11 cellular contexts compared by ENCODE assay signal in the genomic region with DNA sequence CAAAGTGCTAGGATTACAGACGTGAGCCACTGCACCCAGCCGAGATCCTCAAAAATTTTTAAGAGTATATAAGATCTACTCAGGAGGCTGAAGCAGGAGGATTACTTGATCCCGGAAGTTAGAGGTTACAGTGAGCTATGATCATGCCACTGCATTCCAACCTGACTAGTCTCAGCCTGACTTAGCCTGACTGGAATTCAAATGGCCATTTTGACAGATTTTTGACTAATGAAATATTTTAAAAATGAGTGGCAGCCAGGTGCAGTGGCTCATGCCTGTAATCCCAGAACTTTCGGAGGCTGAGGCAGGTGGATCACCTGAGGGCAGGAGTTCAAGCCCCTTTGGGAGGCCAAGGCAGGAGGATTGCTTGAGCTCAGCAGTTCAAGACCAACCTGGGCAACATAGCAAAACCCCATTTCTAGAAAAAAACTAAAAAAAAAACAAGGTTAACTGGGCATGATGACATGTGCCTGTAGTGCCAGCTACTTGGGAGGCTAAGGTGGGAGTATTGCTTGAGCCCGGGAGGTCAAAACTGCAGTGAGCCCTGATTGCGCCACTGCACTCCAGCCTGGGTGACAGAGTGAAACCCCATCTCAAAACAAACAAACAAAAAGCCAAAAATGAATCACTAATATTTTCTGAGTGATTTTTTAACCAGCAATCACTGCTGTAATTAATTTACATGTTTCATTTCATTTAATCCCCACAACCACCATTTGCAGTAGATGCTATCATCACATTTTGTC. TPM values are rescaled to one million over a fixed set of nuclear protein-coding genes. Genes with fewer than 3 reads are reported as not detected.
DNase-seq lines count a peak whose midpoint lies in the region; ATAC-seq and TF ChIP-seq lines count a peak whose summit lies in the region.
"Had no signal": no experiment of that assay in that cellular context is flagged by ENCODE, and none has a peak within 500 bp of the region (broad histone marks: within the 10 kb centered on the region; RNA-seq: fewer than 3 reads in every experiment).

No MANE protein-coding gene starts in this region.

- H3K27ac ChIP-seq in psoas muscle = peak overlapping the region; percentile 20
- no peak overlapping the region for H3K27ac ChIP-seq in naive thymus-derived CD4-positive, alpha-beta T cell (ENCODE audit: low read depth, low read length)

- H3K36me3 Mint-ChIP-seq in WTC11 = peaks cover 6% of the 10 kb centered on the region
- H3K36me3 Mint-ChIP-seq in naive thymus-derived CD4-positive, alpha-beta T cell = peaks cover 5 to 42% (median 28%) of the 10 kb centered on the region in 5 donors
- H3K36me3 Mint-ChIP-seq in progenitor cell of endocrine pancreas (ENCODE audit: insufficient read depth) = peaks cover 11% of the 10 kb centered on the region

- no peak for TF ChIP-seq CTCF in psoas muscle (IDR thresholded peaks at IDR 0.05)
- no peak for TF ChIP-seq CTCF in WTC11 (IDR thresholded peaks at IDR 0.05)
- TF ChIP-seq CTCF in progenitor cell of endocrine pancreas (IDR thresholded peaks at IDR 0.05; ENCODE audit: unreplicated experiment) = no peak

- no peaks in the 10 kb centered on the region for H3K9me3 ChIP-seq in psoas muscle
- no peaks in the 10 kb centered on the region for H3K9me3 ChIP-seq in naive thymus-derived CD4-positive, alpha-beta T cell (ENCODE audit: control insufficient read depth in 2 of 3, low read length in 3 of 3)

- DNase-seq in Daoy (ENCODE audit: low read depth) (peak; percentile 81), RKO (ENCODE audit: low spot score) (peak; percentile 87), fibroblast of gingiva (ENCODE audit: low read depth) (peak; percentile 57), psoas muscle (no peak), WTC11 (ENCODE audit: low spot score) (no peak), progenitor cell of endocrine pancreas (ENCODE audit: low spot score, unreplicated experiment) (no peak)
- DNase-seq in naive thymus-derived CD4-positive, alpha-beta T cell = no peak
- DNase-seq: activated gamma-delta T cell; CD8-positive, alpha-beta T cell; MV-4-11 had no signal

- no peaks in the 10 kb centered on the region for H3K27me3 ChIP-seq in psoas muscle (ENCODE audit: insufficient read depth in 3 of 3, low read length in 2 of 3)
- H3K27me3 ChIP-seq in naive thymus-derived CD4-positive, alpha-beta T cell (ENCODE audit: control insufficient read depth in 2 of 2, insufficient read depth in 2 of 2, low read length in 2 of 2) = no peaks in the 10 kb centered on the region

- no peak overlapping the region for H3K27ac Mint-ChIP-seq in WTC11
- peak overlapping the region in 1 of 9 donors; percentile 17 for H3K27ac Mint-ChIP-seq in naive thymus-derived CD4-positive, alpha-beta T cell
- no peak overlapping the region for H3K27ac Mint-ChIP-seq in progenitor cell of endocrine pancreas

- H3K9me3 Mint-ChIP-seq in WTC11 (no peaks in the 10 kb centered on the region), progenitor cell of endocrine pancreas (ENCODE audit: low read depth) (no peaks in the 10 kb centered on the region)
- H3K9me3 Mint-ChIP-seq in naive thymus-derived CD4-positive, alpha-beta T cell = peaks cover 0 to 2% (median 0%) of the 10 kb centered on the region in 11 donors
- H3K9me3 Mint-ChIP-seq: CD8-positive, alpha-beta T cell had no signal

- H3K4me3 Mint-ChIP-seq in WTC11 (no peak overlapping the region), progenitor cell of endocrine pancreas (ENCODE audit: low read depth) (no peak overlapping the region)
- H3K4me3 Mint-ChIP-seq in naive thymus-derived CD4-positive, alpha-beta T cell = no peak overlapping the region
- H3K4me3 Mint-ChIP-seq: CD8-positive, alpha-beta T cell had no signal

- CTCF ChIA-PET in WTC11 (lab: Charles Lee) = interaction anchor here (0.8 to 8.2 kb wide), 20 partner anchors 7 to 294 kb away, joined by 3 to 167 read pairs (median 15); partner anchors contain the start of genes ATOX1, G3BP1, SLC36A1 and SPARC
- CTCF ChIA-PET in naive thymus-derived CD4-positive, alpha-beta T cell (lab: Charles Lee) = interaction anchor here (0.6 to 3.2 kb wide), 5 partner anchors 14 to 294 kb away, joined by 4 to 14 read pairs (median 5); partner anchors contain the start of gene SLC36A1

- WGBS in psoas muscle, 3 donors = 92 to 93% (median 92%) methylated on average over 6 of the region's 6 CpGs

- POLR2A ChIA-PET in WTC11 (lab: Charles Lee) = interaction anchor here (0.9 to 1.7 kb wide), 2 partner anchors 81 to 83 kb away, joined by 3 to 12 read pairs; no protein-coding TSS in a partner anchor
- POLR2A ChIA-PET in naive thymus-derived CD4-positive, alpha-beta T cell (lab: Charles Lee) = interaction anchor here (0.8 kb wide), 1 partner anchor 29 kb away, joined by 4 read pairs; no protein-coding TSS in a partner anchor

- H3K36me3 ChIP-seq in psoas muscle (ENCODE audit: insufficient read depth in 1 of 2, low read depth in 1 of 2) = peaks cover 0 to 31% of the 10 kb centered on the region in 2 donors
- peaks cover 0 to 22% (median 0%) of the 10 kb centered on the region in 3 experiments for H3K36me3 ChIP-seq in naive thymus-derived CD4-positive, alpha-beta T cell (ENCODE audit: control insufficient read depth in 2 of 3, insufficient read depth in 3 of 3, low read length in 3 of 3)

- ATAC-seq in psoas muscle (no peak), WTC11 (no peak), GM21723 (IDR thresholded peaks at IDR 0.05; ENCODE audit: unreplicated experiment) (no peak)
- no peak for ATAC-seq in naive thymus-derived CD4-positive, alpha-beta T cell
- ATAC-seq: CD8-positive, alpha-beta T cell had no signal

- H3K27me3 Mint-ChIP-seq in WTC11 (ENCODE audit: low read depth) = no peaks in the 10 kb centered on the region
- H3K27me3 Mint-ChIP-seq in naive thymus-derived CD4-positive, alpha-beta T cell = no peaks in the 10 kb centered on the region
- H3K27me3 Mint-ChIP-seq in progenitor cell of endocrine pancreas = no peaks in the 10 kb centered on the region

- H3K4me1 ChIP-seq in psoas muscle = peaks cover 18% of the 10 kb centered on the region
- peaks cover 12 to 13% of the 10 kb centered on the region in 2 donors for H3K4me1 ChIP-seq in naive thymus-derived CD4-positive, alpha-beta T cell (ENCODE audit: control insufficient read depth in 2 of 2, insufficient read depth in 2 of 2, low read length in 2 of 2)

- H3K4me1 Mint-ChIP-seq in WTC11 (peaks cover 17% of the 10 kb centered on the region), progenitor cell of endocrine pancreas (ENCODE audit: low read depth) (peaks cover 4% of the 10 kb centered on the region)
- H3K4me1 Mint-ChIP-seq in naive thymus-derived CD4-positive, alpha-beta T cell = peaks cover 12 to 44% (median 34%) of the 10 kb centered on the region in 7 donors

- intact Hi-C loops in psoas muscle (cut with DNase I) = loop anchor here (2.0 to 5.0 kb wide), 3 partner anchors 83 to 295 kb away; partner anchors contain the start of gene SLC36A1 (in 1 of the 2)
- intact Hi-C loops in naive thymus-derived CD4-positive, alpha-beta T cell (cut with micrococcal nuclease) = no loop called here

- H3K4me3 ChIP-seq in psoas muscle = no peak overlapping the region
- H3K4me3 ChIP-seq in naive thymus-derived CD4-positive, alpha-beta T cell (ENCODE audit: low read length) = no peak overlapping the region

TF ChIP-seq in WTC11, 78 proteins besides CTCF, POLR2A, EP300 and RAD21:
- no peak for TF ChIP-seq NR1H2 (CRISPR knock-in tag; IDR thresholded peaks at IDR 0.05)

RNA-seq across cellular contexts. Expression of gene ATOX1, which starts 16.6 kb away (rescaled TPM):
- 96.9 and 105 TPM in 2 replicates for total RNA-seq in Daoy (2014; rRNA removed; shearing (Covaris generic))
- total RNA-seq in psoas muscle = 10 to 100 TPM; 28.7 to 46.9 (median 40.7) TPM
- polyA plus RNA-seq in psoas muscle = 10 to 100 TPM; 60.5 to 99.1 (median 80.3) TPM
- 76.4 to 79.3 TPM (median 77.4 TPM) in 3 replicates for total RNA-seq in WTC11 (2021)
- total RNA-seq in naive thymus-derived CD4-positive, alpha-beta T cell = 10 to 100 TPM; 14.8 to 58.2 (median 29.6) TPM
- polyA plus RNA-seq in naive thymus-derived CD4-positive, alpha-beta T cell = 10 to 100 TPM; 44.7 to 71.1 TPM
- 93.8 and 108 TPM in 2 replicates for total RNA-seq in progenitor cell of endocrine pancreas

RNA-seq across cellular contexts. Expression of gene G3BP1, which starts 29.9 kb away (rescaled TPM):
- 307 and 350 TPM in 2 replicates for total RNA-seq in Daoy (2014; rRNA removed; shearing (Covaris generic))
- total RNA-seq in psoas muscle (100 to 1,000 TPM; 132 to 230 (median 154) TPM), WTC11 (2021) (396 to 413 TPM (median 400 TPM) in 3 replicates), progenitor cell of endocrine pancreas (220 and 226 TPM in 2 replicates)
- polyA plus RNA-seq in psoas muscle = 100 to 1,000 TPM in 1 of 3 donors, 10 to 100 TPM in 2; 47.0 to 123 (median 58.2) TPM
- 100 to 1,000 TPM in 3 of 5 experiments, 10 to 100 TPM in 2; 86.1 to 244 (median 167) TPM for total RNA-seq in naive thymus-derived CD4-positive, alpha-beta T cell
- 100 to 1,000 TPM; 146 to 158 TPM for polyA plus RNA-seq in naive thymus-derived CD4-positive, alpha-beta T cell

RNA-seq across cellular contexts. Expression of gene SPARC, which starts 55.1 kb away (rescaled TPM):
- total RNA-seq in Daoy (2014; rRNA removed; shearing (Covaris generic)) = 364 and 386 TPM in 2 replicates
- total RNA-seq in psoas muscle (100 to 1,000 TPM; 175 to 687 (median 372) TPM), WTC11 (2021) (357 to 418 TPM (median 358 TPM) in 3 replicates), progenitor cell of endocrine pancreas (55.2 and 83.9 TPM in 2 replicates)
- 100 to 1,000 TPM; 111 to 331 (median 170) TPM for polyA plus RNA-seq in psoas muscle
- total RNA-seq in naive thymus-derived CD4-positive, alpha-beta T cell = 10 to 100 TPM in 1 of 5 experiments, 1 to 10 TPM in 1, under 1 TPM in 2, not detected in 1; 0.43 to 14.5 (median 1.4) TPM
- polyA plus RNA-seq in naive thymus-derived CD4-positive, alpha-beta T cell = under 1 TPM in 1 of 2 donors, not detected in 1; 0.30 TPM

Comparison
In these comparisons a context has a peak if more than half of its experiments do, and no peak if none do; other contexts are left out.
1. DNase-seq: peak in Daoy (single experiment), RKO (single experiment) and fibroblast of gingiva (single experiment); none in psoas muscle (0 of 2), WTC11 (single experiment), naive thymus-derived CD4-positive, alpha-beta T cell (0 of 9) and progenitor cell of endocrine pancreas (single experiment).
2. intact Hi-C loops: an anchor here in psoas muscle (2.0 to 5.0 kb wide); none called in naive thymus-derived CD4-positive, alpha-beta T cell.